21 cellular contexts compared by ENCODE assay signal in genomic region chr4:162943263-162943662, GRCh38.
"Had no signal": no experiment of that assay in that cellular context is flagged by ENCODE, and none has a peak within 500 bp of the region (broad histone marks: within the 10 kb centered on the region; RNA-seq: fewer than 3 reads in every experiment).

No MANE protein-coding gene starts in this region.

- H3K4me3 Mint-ChIP-seq: activated CD4-positive, alpha-beta memory T cell treated with anti-CD3 and anti-CD28 coated beads for 36 hours; activated CD4-positive, alpha-beta T cell treated with anti-CD3 and anti-CD28 coated beads for 36 hours; activated naive CD8-positive, alpha-beta T cell treated with anti-CD3 and anti-CD28 coated beads for 36 hours; activated T-helper 17 cell treated with anti-CD3 and anti-CD28 coated beads, Interleukin-2, amount 50 U/mL, for 72 hours; effector memory CD8-positive, alpha-beta T cell; mesothelial cell of epicardium; natural killer cell treated with Interleukin-12 subunit alpha and Interleukin-12 subunit beta and Interleukin-15 and Interleukin-18, amount 100 ng/mL, for 72 hours; stimulated activated effector memory CD8-positive, alpha-beta T cell treated with anti-CD3 and anti-CD28 coated beads, Interleukin-12 subunit alpha, Interleukin-12 subunit beta, amount 100 ng/mL, for 72 hours; type B pancreatic cell had no signal

- H3K4me1 Mint-ChIP-seq: activated CD4-positive, alpha-beta T cell treated with anti-CD3 and anti-CD28 coated beads for 36 hours; activated naive CD8-positive, alpha-beta T cell treated with anti-CD3 and anti-CD28 coated beads for 36 hours; activated T-helper 17 cell treated with anti-CD3 and anti-CD28 coated beads, Interleukin-2, amount 50 U/mL, for 72 hours; mesothelial cell of epicardium; stimulated activated effector memory CD8-positive, alpha-beta T cell treated with anti-CD3 and anti-CD28 coated beads, Interleukin-12 subunit alpha, Interleukin-12 subunit beta, amount 100 ng/mL, for 72 hours had no signal

- H3K9me3 ChIP-seq: sigmoid colon, testis had no signal

- H3K27ac ChIP-seq: epithelial cell of prostate, sigmoid colon, testis, WERI-Rb-1 had no signal

- H3K9me3 Mint-ChIP-seq: activated CD4-positive, alpha-beta memory T cell treated with anti-CD3 and anti-CD28 coated beads for 36 hours; activated T-helper 17 cell treated with anti-CD3 and anti-CD28 coated beads, Interleukin-2, amount 50 U/mL, for 72 hours; mesothelial cell of epicardium; type B pancreatic cell had no signal

- H3K4me1 ChIP-seq: sigmoid colon, testis had no signal

- H3K4me3 ChIP-seq: lung, sigmoid colon, testis had no signal

- H3K36me3 ChIP-seq: sigmoid colon, WERI-Rb-1 had no signal

- H3K27me3 Mint-ChIP-seq: activated CD4-positive, alpha-beta memory T cell treated with anti-CD3 and anti-CD28 coated beads for 36 hours; activated CD4-positive, alpha-beta T cell treated with anti-CD3 and anti-CD28 coated beads for 36 hours; activated naive CD8-positive, alpha-beta T cell treated with anti-CD3 and anti-CD28 coated beads for 36 hours; activated T-helper 17 cell treated with anti-CD3 and anti-CD28 coated beads, Interleukin-2, amount 50 U/mL, for 72 hours; effector memory CD8-positive, alpha-beta T cell; natural killer cell treated with Interleukin-12 subunit alpha and Interleukin-12 subunit beta and Interleukin-15 and Interleukin-18, amount 100 ng/mL, for 72 hours; type B pancreatic cell had no signal

- H3K27ac Mint-ChIP-seq: activated CD4-positive, alpha-beta memory T cell treated with anti-CD3 and anti-CD28 coated beads for 36 hours; activated CD4-positive, alpha-beta T cell treated with anti-CD3 and anti-CD28 coated beads for 36 hours; activated naive CD8-positive, alpha-beta T cell treated with anti-CD3 and anti-CD28 coated beads for 36 hours; activated T-helper 17 cell treated with anti-CD3 and anti-CD28 coated beads, Interleukin-2, amount 50 U/mL, for 72 hours; effector memory CD8-positive, alpha-beta T cell; mesothelial cell of epicardium; natural killer cell treated with Interleukin-12 subunit alpha and Interleukin-12 subunit beta and Interleukin-15 and Interleukin-18, amount 100 ng/mL, for 72 hours; stimulated activated effector memory CD8-positive, alpha-beta T cell treated with anti-CD3 and anti-CD28 coated beads, Interleukin-12 subunit alpha, Interleukin-12 subunit beta, amount 100 ng/mL, for 72 hours; type B pancreatic cell had no signal

- DNase-seq: activated CD4-positive, alpha-beta memory T cell treated with anti-CD3 and anti-CD28 coated beads for 36 hours; activated CD4-positive, alpha-beta T cell treated with anti-CD3 and anti-CD28 coated beads for 36 hours; activated naive CD4-positive, alpha-beta T cell; activated naive CD8-positive, alpha-beta T cell treated with anti-CD3 and anti-CD28 coated beads for 36 hours; activated T-cell treated with anti-CD3 and anti-CD28 coated beads, Interleukin-2, amount 50 U/mL, for 1 hour; amniotic stem cell; effector memory CD8-positive, alpha-beta T cell; foreskin melanocyte; hypothalamus; sigmoid colon; stimulated activated CD4-positive, alpha-beta T cell treated with anti-CD3 and anti-CD28 coated beads, Interleukin-4, amount 100 ng/mL, for 24 hours; testis; WERI-Rb-1 had no signal

- FAIRE-seq: keratinocyte had no signal

- ATAC-seq: activated CD4-positive, alpha-beta T cell treated with anti-CD3 and anti-CD28 coated beads for 36 hours; activated T-helper 17 cell treated with anti-CD3 and anti-CD28 coated beads, Interleukin-2, amount 50 U/mL, for 72 hours; effector memory CD8-positive, alpha-beta T cell; natural killer cell treated with Interleukin-12 subunit alpha and Interleukin-12 subunit beta and Interleukin-15 and Interleukin-18, amount 100 ng/mL, for 72 hours; stimulated activated effector memory CD8-positive, alpha-beta T cell treated with anti-CD3 and anti-CD28 coated beads, Interleukin-12 subunit alpha, Interleukin-12 subunit beta, amount 100 ng/mL, for 72 hours had no signal

- H3K36me3 Mint-ChIP-seq: activated CD4-positive, alpha-beta memory T cell treated with anti-CD3 and anti-CD28 coated beads for 36 hours; activated naive CD8-positive, alpha-beta T cell treated with anti-CD3 and anti-CD28 coated beads for 36 hours; mesothelial cell of epicardium; natural killer cell treated with Interleukin-12 subunit alpha and Interleukin-12 subunit beta and Interleukin-15 and Interleukin-18, amount 100 ng/mL, for 72 hours; stimulated activated effector memory CD8-positive, alpha-beta T cell treated with anti-CD3 and anti-CD28 coated beads, Interleukin-12 subunit alpha, Interleukin-12 subunit beta, amount 100 ng/mL, for 72 hours; type B pancreatic cell had no signal

- H3K27me3 ChIP-seq: sigmoid colon, testis had no signal
